In the genomic region with DNA sequence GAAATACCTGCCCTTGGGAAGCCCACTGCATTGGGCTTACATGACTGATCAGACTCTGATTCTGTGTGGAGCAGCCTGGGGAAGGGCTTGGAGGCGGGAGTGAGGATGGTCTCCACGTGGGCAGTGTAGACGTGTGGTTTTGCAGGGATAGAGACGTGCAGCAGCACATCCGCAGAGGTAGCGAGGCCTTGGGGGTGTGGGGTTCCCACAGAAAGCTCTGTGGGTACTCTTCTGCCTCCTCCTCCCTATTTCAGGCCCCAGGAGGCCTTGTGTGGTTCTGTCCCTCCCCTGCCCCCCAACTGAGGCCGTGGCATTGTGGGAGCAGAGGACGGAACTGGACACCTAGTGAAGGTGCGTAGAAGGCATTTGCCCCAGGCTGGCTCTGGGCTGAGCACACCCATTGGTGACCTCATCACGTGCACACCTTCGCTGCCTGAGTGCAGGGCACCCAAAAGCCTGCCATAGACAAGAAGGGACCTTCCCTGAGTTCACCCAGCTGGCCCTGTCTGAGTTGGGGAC, we compare ENCODE assay signal across 2 cellular contexts.
TF ChIP-seq lines count a peak whose summit lies in the region.

No MANE protein-coding gene starts in this region.

TF ChIP-seq in HEK293, 187 proteins besides CTCF, POLR2A, EP300 and RAD21:
- no peak for TF ChIP-seq SALL2 (tag by site-specific recombination; IDR thresholded peaks at IDR 0.05; ENCODE audit: borderline replicate concordance)
- TF ChIP-seq GLIS1 (tag by site-specific recombination; IDR thresholded peaks at IDR 0.05) = peak; percentile 44; the same call in 1 of the 2 replicates
TF ChIP-seq in HEK293: peak in this region for 1.

TF ChIP-seq in GM12878, 131 proteins besides CTCF, POLR2A, EP300 and RAD21:
- TF ChIP-seq IKZF2 (IDR thresholded peaks at IDR 0.05) (peak; percentile 50 to 83; a peak in 3 of 4 replicates), ATF7 (IDR thresholded peaks at IDR 0.05; ENCODE audit: low read depth) (peak; percentile 67), RUNX3 (IDR thresholded peaks at IDR 0.05; ENCODE audit: low read length) (peak; percentile 35; the same call in 1 of the 2 replicates), BMI1 (IDR thresholded peaks at IDR 0.05; ENCODE audit: borderline replicate concordance) (no peak), HDGF (IDR thresholded peaks at IDR 0.05) (0 out of 2 replicates have a peak, but pooled peaks have one; percentile 50), NFIC (IDR thresholded peaks at IDR 0.05; ENCODE audit: low read depth, low read length) (no peak), ZSCAN29 (IDR thresholded peaks at IDR 0.05) (peak; percentile 79; the same call in 1 of the 2 replicates), RAD51 (IDR thresholded peaks at IDR 0.05) (peak; percentile 34; the same call in 1 of the 2 replicates), IKZF1 (conservative IDR thresholded peaks at IDR 0.05) (peak; percentile 72), NBN (IDR thresholded peaks at IDR 0.05) (peak; percentile 67; the same call in 1 of the 2 replicates), NR2F1 (conservative IDR thresholded peaks at IDR 0.05) (peak; percentile 57; the same call in 1 of the 2 replicates), MEF2B (IDR thresholded peaks at IDR 0.05; ENCODE audit: partially characterized antibody, poor library complexity, severe bottlenecking) (peak; percentile 90), BHLHE40 (IDR thresholded peaks at IDR 0.05; ENCODE audit: borderline replicate concordance in 1 of 2, low read depth in 2 of 2, low read length in 1 of 2) (peak; percentile 56 to 93; a peak in 3 of 4 replicates), MYC (IDR thresholded peaks at IDR 0.05; ENCODE audit: insufficient read depth, insufficient read length, insufficient replicate concordance, low read length, severe bottlenecking) (peak; percentile 28), YY1 (IDR thresholded peaks at IDR 0.05; ENCODE audit: low read depth, low read length) (no peak), DPF2 (IDR thresholded peaks at IDR 0.05) (0 out of 2 replicates have a peak, but pooled peaks have one; percentile 49), CHD2 (IDR thresholded peaks at IDR 0.05; ENCODE audit: borderline replicate concordance, low read depth, low read length) (peak; percentile 25; the same call in 1 of the 2 replicates), MTA2 (IDR thresholded peaks at IDR 0.05; ENCODE audit: low read depth) (peak; percentile 65), HDAC2 (IDR thresholded peaks at IDR 0.05) (no peak), KLF5 (IDR thresholded peaks at IDR 0.05; ENCODE audit: partially characterized antibody) (peak; percentile 33), PAX5 (IDR thresholded peaks at IDR 0.05; ENCODE audit: borderline replicate concordance, low read depth, low read length) (no peak), GATAD2B (conservative IDR thresholded peaks at IDR 0.05; ENCODE audit: low read depth) (peak; percentile 68)
- TF ChIP-seq, protein P1, sequence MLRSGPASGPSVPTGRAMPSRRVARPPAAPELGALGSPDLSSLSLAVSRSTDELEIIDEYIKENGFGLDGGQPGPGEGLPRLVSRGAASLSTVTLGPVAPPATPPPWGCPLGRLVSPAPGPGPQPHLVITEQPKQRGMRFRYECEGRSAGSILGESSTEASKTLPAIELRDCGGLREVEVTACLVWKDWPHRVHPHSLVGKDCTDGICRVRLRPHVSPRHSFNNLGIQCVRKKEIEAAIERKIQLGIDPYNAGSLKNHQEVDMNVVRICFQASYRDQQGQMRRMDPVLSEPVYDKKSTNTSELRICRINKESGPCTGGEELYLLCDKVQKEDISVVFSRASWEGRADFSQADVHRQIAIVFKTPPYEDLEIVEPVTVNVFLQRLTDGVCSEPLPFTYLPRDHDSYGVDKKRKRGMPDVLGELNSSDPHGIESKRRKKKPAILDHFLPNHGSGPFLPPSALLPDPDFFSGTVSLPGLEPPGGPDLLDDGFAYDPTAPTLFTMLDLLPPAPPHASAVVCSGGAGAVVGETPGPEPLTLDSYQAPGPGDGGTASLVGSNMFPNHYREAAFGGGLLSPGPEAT (IDR thresholded peaks at IDR 0.05; ENCODE audit: low read depth) = peak; percentile 46; the same call in 1 of the 2 replicates
- TF ChIP-seq, protein P2, sequence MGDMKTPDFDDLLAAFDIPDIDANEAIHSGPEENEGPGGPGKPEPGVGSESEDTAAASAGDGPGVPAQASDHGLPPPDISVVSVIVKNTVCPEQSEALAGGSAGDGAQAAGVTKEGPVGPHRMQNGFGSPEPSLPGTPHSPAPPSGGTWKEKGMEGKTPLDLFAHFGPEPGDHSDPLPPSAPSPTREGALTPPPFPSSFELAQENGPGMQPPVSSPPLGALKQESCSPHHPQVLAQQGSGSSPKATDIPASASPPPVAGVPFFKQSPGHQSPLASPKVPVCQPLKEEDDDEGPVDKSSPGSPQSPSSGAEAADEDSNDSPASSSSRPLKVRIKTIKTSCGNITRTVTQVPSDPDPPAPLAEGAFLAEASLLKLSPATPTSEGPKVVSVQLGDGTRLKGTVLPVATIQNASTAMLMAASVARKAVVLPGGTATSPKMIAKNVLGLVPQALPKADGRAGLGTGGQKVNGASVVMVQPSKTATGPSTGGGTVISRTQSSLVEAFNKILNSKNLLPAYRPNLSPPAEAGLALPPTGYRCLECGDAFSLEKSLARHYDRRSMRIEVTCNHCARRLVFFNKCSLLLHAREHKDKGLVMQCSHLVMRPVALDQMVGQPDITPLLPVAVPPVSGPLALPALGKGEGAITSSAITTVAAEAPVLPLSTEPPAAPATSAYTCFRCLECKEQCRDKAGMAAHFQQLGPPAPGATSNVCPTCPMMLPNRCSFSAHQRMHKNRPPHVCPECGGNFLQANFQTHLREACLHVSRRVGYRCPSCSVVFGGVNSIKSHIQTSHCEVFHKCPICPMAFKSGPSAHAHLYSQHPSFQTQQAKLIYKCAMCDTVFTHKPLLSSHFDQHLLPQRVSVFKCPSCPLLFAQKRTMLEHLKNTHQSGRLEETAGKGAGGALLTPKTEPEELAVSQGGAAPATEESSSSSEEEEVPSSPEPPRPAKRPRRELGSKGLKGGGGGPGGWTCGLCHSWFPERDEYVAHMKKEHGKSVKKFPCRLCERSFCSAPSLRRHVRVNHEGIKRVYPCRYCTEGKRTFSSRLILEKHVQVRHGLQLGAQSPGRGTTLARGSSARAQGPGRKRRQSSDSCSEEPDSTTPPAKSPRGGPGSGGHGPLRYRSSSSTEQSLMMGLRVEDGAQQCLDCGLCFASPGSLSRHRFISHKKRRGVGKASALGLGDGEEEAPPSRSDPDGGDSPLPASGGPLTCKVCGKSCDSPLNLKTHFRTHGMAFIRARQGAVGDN (IDR thresholded peaks at IDR 0.05) = peak; percentile 85
- TF ChIP-seq, protein P3, sequence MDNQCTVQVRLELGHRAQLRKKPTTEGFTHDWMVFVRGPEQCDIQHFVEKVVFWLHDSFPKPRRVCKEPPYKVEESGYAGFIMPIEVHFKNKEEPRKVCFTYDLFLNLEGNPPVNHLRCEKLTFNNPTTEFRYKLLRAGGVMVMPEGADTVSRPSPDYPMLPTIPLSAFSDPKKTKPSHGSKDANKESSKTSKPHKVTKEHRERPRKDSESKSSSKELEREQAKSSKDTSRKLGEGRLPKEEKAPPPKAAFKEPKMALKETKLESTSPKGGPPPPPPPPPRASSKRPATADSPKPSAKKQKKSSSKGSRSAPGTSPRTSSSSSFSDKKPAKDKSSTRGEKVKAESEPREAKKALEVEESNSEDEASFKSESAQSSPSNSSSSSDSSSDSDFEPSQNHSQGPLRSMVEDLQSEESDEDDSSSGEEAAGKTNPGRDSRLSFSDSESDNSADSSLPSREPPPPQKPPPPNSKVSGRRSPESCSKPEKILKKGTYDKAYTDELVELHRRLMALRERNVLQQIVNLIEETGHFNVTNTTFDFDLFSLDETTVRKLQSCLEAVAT (IDR thresholded peaks at IDR 0.05) = peak; percentile 88; the same call in 1 of the 2 replicates
- TF ChIP-seq, protein P4, sequence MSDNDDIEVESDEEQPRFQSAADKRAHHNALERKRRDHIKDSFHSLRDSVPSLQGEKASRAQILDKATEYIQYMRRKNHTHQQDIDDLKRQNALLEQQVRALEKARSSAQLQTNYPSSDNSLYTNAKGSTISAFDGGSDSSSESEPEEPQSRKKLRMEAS (IDR thresholded peaks at IDR 0.05; ENCODE audit: low read depth, low read length) = 0 out of 2 replicates have a peak, but pooled peaks have one; percentile 23
TF ChIP-seq in GM12878: peak in this region for 21.
